In the genomic region with DNA sequence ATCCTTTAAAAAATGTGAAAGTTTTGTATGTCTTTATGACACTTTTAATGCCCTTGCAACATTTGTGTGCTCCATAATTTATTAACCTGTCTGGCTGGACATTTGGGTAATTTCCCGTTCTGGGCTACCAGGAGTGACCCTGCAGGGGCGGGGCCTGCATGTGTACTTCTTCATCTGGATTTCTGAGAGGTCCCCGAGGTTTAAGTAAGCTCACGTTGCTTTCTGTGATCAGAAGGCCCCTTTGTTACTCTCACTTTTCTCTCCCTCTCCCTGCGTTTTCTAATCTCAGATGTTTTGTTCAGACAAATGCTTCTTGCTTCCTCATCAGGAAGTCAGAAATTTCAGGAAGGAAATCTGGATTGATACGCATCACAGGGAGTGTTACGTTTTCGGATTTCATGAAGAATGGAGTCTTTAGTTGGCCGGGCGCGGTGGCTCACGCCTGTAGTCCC, we compare ENCODE assay signal across 11 cellular contexts.
A peak's percentile ranks its signal among the peaks of the same experiment; 100 is the strongest.
DNase-seq lines count a peak whose midpoint lies in the region; ATAC-seq and TF ChIP-seq lines count a peak whose summit lies in the region.
"Had no signal": no experiment of that assay in that cellular context is flagged by ENCODE, and none has a peak within 500 bp of the region (broad histone marks: within the 10 kb centered on the region; RNA-seq: fewer than 3 reads in every experiment).

No MANE protein-coding gene starts in this region.

- no peaks in the 10 kb centered on the region; the same call in 1 of the 2 replicates for H3F3A ChIP-seq in GM23338 (replicated peaks; ENCODE audit: low read depth)

- H3K4me2 ChIP-seq in GM23338 (peak overlapping the region; percentile 51), hepatocyte (peak overlapping the region; percentile 8)

- peak overlapping the region; percentile 51 for H3K27ac Mint-ChIP-seq in GM23338
- H3K27ac Mint-ChIP-seq: activated CD4-positive, alpha-beta T cell treated with anti-CD3 and anti-CD28 coated beads for 36 hours; activated T-helper 1 cell treated with anti-CD3 and anti-CD28 coated beads, Interleukin-12 subunit alpha, Interleukin-12 subunit beta, Interleukin-2, Interleukin-4 antibody, amounts not matched to agents 30 ng/mL and 10 ng/mL and 1 ng/mL, durations not matched to agents 14 hours and 24 hours and 36 hours had no signal

- peaks cover 12% of the 10 kb centered on the region; the same call in 2 of the 3 replicates for H3K36me3 Mint-ChIP-seq in GM23338 (ENCODE audit: low read depth)

- H3K27me3 ChIP-seq in GM23338 (ENCODE audit: insufficient read depth), result no peaks in the 10 kb centered on the region
- H3K27me3 ChIP-seq in ascending aorta, result no peaks in the 10 kb centered on the region
- H3K27me3 ChIP-seq in hepatocyte, result no peaks in the 10 kb centered on the region
- no peaks in the 10 kb centered on the region for H3K27me3 ChIP-seq in prostate gland (replicated peaks; ENCODE audit: insufficient read depth)

- H3K4me3 Mint-ChIP-seq in GM23338, result no peak overlapping the region
- H3K4me3 Mint-ChIP-seq: activated CD4-positive, alpha-beta T cell treated with anti-CD3 and anti-CD28 coated beads for 36 hours; activated T-helper 1 cell treated with anti-CD3 and anti-CD28 coated beads, Interleukin-12 subunit alpha, Interleukin-12 subunit beta, Interleukin-2, Interleukin-4 antibody, amounts not matched to agents 30 ng/mL and 10 ng/mL and 1 ng/mL, durations not matched to agents 14 hours and 24 hours and 36 hours had no signal

- no peak for TF ChIP-seq POLR2A in prostate gland (IDR thresholded peaks at IDR 0.05)

- H3K27ac ChIP-seq in GM23338 (ENCODE audit: low read depth) (peak overlapping the region; percentile 57), ascending aorta (peak overlapping the region; percentile 70 to 71), hepatocyte (peak overlapping the region; percentile 76), prostate gland (peak overlapping the region; percentile 71 to 76)

- no peak overlapping the region for H2AFZ ChIP-seq in GM23338
- H2AFZ ChIP-seq in hepatocyte, result no peak overlapping the region

- H3K4me1 ChIP-seq in GM23338 (ENCODE audit: insufficient read depth) (peaks cover 11% of the 10 kb centered on the region), ascending aorta (peaks cover 7 to 13% of the 10 kb centered on the region in 2 donors), hepatocyte (ENCODE audit: insufficient read depth) (peaks cover 15% of the 10 kb centered on the region), prostate gland (replicated peaks) (peaks cover 8% of the 10 kb centered on the region)

- no peaks in the 10 kb centered on the region; the same call in 1 of the 2 replicates for H4K20me1 ChIP-seq in GM23338 (replicated peaks; ENCODE audit: insufficient read depth)
- no peaks in the 10 kb centered on the region for H4K20me1 ChIP-seq in hepatocyte (ENCODE audit: insufficient read depth, poor library complexity, severe bottlenecking)

- no peaks in the 10 kb centered on the region for H3K9me2 ChIP-seq in GM23338 (ENCODE audit: insufficient read depth)
- no peaks in the 10 kb centered on the region for H3K9me2 ChIP-seq in hepatocyte (replicated peaks; ENCODE audit: insufficient read depth)

- WGBS in hepatocyte (ENCODE audit: low lambda C conversion rate, missing lambda C conversion rate), result 66% methylated on average over 12 of the region's 12 CpGs
- 48% methylated on average over 12 of the region's 12 CpGs for WGBS in prostate gland

- H3K79me2 ChIP-seq in GM23338 (replicated peaks; ENCODE audit: insufficient read depth) (no peaks in the 10 kb centered on the region), hepatocyte (peaks cover 53% of the 10 kb centered on the region)

- H3K9me3 ChIP-seq in ascending aorta, result no peaks in the 10 kb centered on the region
- no peaks in the 10 kb centered on the region for H3K9me3 ChIP-seq in hepatocyte (ENCODE audit: low read depth)
- H3K9me3 ChIP-seq in prostate gland, result no peaks in the 10 kb centered on the region

- intact Hi-C loops in ascending aorta (cut with DNase I), result no loop called here
- intact Hi-C loops in prostate gland (cut with DNase I), result no loop called here

- ATAC-seq in GM23338 (peak; percentile 39), HG02870 (IDR thresholded peaks at IDR 0.05; ENCODE audit: unreplicated experiment) (no peak), HG03097 (IDR thresholded peaks at IDR 0.05; ENCODE audit: low FRiP score, unreplicated experiment) (no peak)
- ATAC-seq: activated CD4-positive, alpha-beta T cell treated with anti-CD3 and anti-CD28 coated beads for 36 hours had no signal

- no peak overlapping the region for H3K4me3 ChIP-seq in GM23338
- H3K4me3 ChIP-seq in ascending aorta, result no peak overlapping the region
- no peak overlapping the region for H3K4me3 ChIP-seq in hepatocyte
- no peak overlapping the region for H3K4me3 ChIP-seq in prostate gland

- no peaks in the 10 kb centered on the region for H3K27me3 Mint-ChIP-seq in GM23338 (ENCODE audit: insufficient read depth, low read depth, poor library complexity)
- H3K27me3 Mint-ChIP-seq: activated CD4-positive, alpha-beta T cell treated with anti-CD3 and anti-CD28 coated beads for 36 hours had no signal

- 0 out of 3 replicates have a peak, but pooled peaks cover 2% of the 10 kb centered on the region for H3K9me3 Mint-ChIP-seq in GM23338

- peaks cover 17% of the 10 kb centered on the region for H3K4me1 Mint-ChIP-seq in GM23338
- H3K4me1 Mint-ChIP-seq: activated CD4-positive, alpha-beta T cell treated with anti-CD3 and anti-CD28 coated beads for 36 hours had no signal

- DNase-seq in GM23338 (ENCODE audit: low spot score) (no peak), ascending aorta (ENCODE audit: low spot score in 2 of 2) (no peak), hepatocyte (ENCODE audit: low spot score) (peak; percentile 64), prostate gland (ENCODE audit: low spot score) (peak; percentile 64), NCI-H2081 treated with DMSO at 0.1 percent for 48 hours (lab: John Stamatoyannopoulos, UW) (no peak), GM20000 (ENCODE audit: low spot score) (no peak)
- DNase-seq: activated CD4-positive, alpha-beta T cell treated with anti-CD3 and anti-CD28 coated beads for 36 hours; Kasumi-1 had no signal

- TF ChIP-seq CTCF in GM23338 (conservative IDR thresholded peaks at IDR 0.05; ENCODE audit: low read depth in 2 of 2) (no peak), ascending aorta (IDR thresholded peaks at IDR 0.05) (no peak), hepatocyte (IDR thresholded peaks at IDR 0.05; ENCODE audit: poor library complexity) (no peak), prostate gland (IDR thresholded peaks at IDR 0.05) (no peak), GM20000 (IDR thresholded peaks at IDR 0.05; ENCODE audit: extremely low read depth, missing control alignments) (no peak)

- H3K36me3 ChIP-seq in GM23338 (ENCODE audit: insufficient read depth) (no peaks in the 10 kb centered on the region), ascending aorta (peaks cover 0 to 25% of the 10 kb centered on the region in 2 donors), hepatocyte (replicated peaks; ENCODE audit: insufficient read depth, low read depth) (no peaks in the 10 kb centered on the region), prostate gland (no peaks in the 10 kb centered on the region)

TF ChIP-seq in GM23338, 12 proteins besides CTCF, POLR2A, EP300 and RAD21 (continues in another document):
- no peak for TF ChIP-seq CREB1 (CRISPR knock-in tag; IDR thresholded peaks at IDR 0.05; ENCODE audit: low read depth)
- TF ChIP-seq ZNF114 (CRISPR knock-in tag; IDR thresholded peaks at IDR 0.05), result no peak
- no peak for TF ChIP-seq POLR2AphosphoS5 (IDR thresholded peaks at IDR 0.05; ENCODE audit: low read depth)

Comparison
In these comparisons a context has a peak if more than half of its experiments do, and no peak if none do; other contexts are left out.
1. DNase-seq: peak in hepatocyte (single experiment) and prostate gland (single experiment); none in GM23338 (single experiment), ascending aorta (0 of 2), NCI-H2081 treated with DMSO at 0.1 percent for 48 hours (single experiment) and GM20000 (single experiment).
2. Peak in every context shown above with its lines, with median percentiles within 50 percentile points of each other: H3K27ac ChIP-seq.